In the genomic region with DNA sequence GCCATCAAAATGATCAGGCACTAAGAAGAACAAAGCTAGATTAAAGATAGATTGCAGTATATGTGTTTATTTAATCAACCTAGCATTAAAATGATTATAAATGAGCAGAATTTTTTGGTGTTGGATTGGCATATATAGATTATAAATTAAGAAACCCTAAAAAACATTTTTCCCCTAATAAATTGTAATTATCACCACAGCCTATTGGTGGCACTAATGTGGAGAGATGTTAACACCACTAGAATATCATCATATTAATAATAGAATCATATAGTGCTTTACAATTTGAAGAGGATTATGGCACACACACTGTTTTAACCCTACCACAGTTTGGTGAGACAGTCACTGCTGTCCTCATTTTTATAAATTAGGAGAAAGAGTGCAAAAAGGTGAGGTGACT, we compare ENCODE assay signal across 20 cellular contexts.
DNase-seq lines count a peak whose midpoint lies in the region; ATAC-seq and TF ChIP-seq lines count a peak whose summit lies in the region.
"Had no signal": no experiment of that assay in that cellular context is flagged by ENCODE, and none has a peak within 500 bp of the region (broad histone marks: within the 10 kb centered on the region; RNA-seq: fewer than 3 reads in every experiment).

No MANE protein-coding gene starts in this region.

- H2BK5ac ChIP-seq in neuronal stem cell (ENCODE audit: low read length) = no peak overlapping the region

- no peaks in the 10 kb centered on the region for H3K27me3 Mint-ChIP-seq in activated T-helper 2 cell treated with anti-CD3 and anti-CD28 coated beads, Interferon-gamma antibody, Interleukin-2, Interleukin-4, amounts not matched to agents 10 μg/mL and 5 μg/mL and 100 μg/mL, durations not matched to agents 14 hours and 24 hours and 36 hours (ENCODE audit: low read depth)
- H3K27me3 Mint-ChIP-seq: naive B cell had no signal

- no peak overlapping the region for H3K4me2 ChIP-seq in DOHH2 (ENCODE audit: low read length)
- H3K4me2 ChIP-seq in neuronal stem cell (ENCODE audit: insufficient read depth, low read length, poor library complexity, severe bottlenecking) = no peak overlapping the region
- H3K4me2 ChIP-seq: PC-9 had no signal

- H3K18ac ChIP-seq in neuronal stem cell (ENCODE audit: low read length) = no peak overlapping the region

- H2BK120ac ChIP-seq in neuronal stem cell (ENCODE audit: low read depth, low read length) = no peak overlapping the region

- H4K91ac ChIP-seq in neuronal stem cell (ENCODE audit: low read depth, low read length, poor library complexity) = no peak overlapping the region

- H3K9me2 ChIP-seq in DOHH2 (replicated peaks; ENCODE audit: control insufficient read depth, low read length) = no peaks in the 10 kb centered on the region

- intact Hi-C loops in lower lobe of right lung (cut with DNase I) = no loop called here
- intact Hi-C loops in activated T-helper 2 cell treated with anti-CD3 and anti-CD28 coated beads, Interferon-gamma antibody, Interleukin-2, Interleukin-4, amounts not matched to agents 10 μg/mL and 5 μg/mL and 100 μg/mL, durations not matched to agents 14 hours and 24 hours and 36 hours (cut with micrococcal nuclease) = no loop called here

- H3K27me3 ChIP-seq in DOHH2 (ENCODE audit: control insufficient read depth, low read length) (no peaks in the 10 kb centered on the region), HL-60 (ENCODE audit: insufficient read depth, poor library complexity, severe bottlenecking) (peaks cover 2% of the 10 kb centered on the region), adipocyte (replicated peaks; ENCODE audit: control insufficient read depth, insufficient read depth, low read length) (no peaks in the 10 kb centered on the region), lower lobe of right lung (ENCODE audit: low read depth) (no peaks in the 10 kb centered on the region), neuronal stem cell (ENCODE audit: control insufficient read depth in 3 of 3, insufficient read depth in 3 of 3, low read depth in 1 of 3, low read length in 3 of 3) (no peaks in the 10 kb centered on the region)
- H3K27me3 ChIP-seq: ascending aorta, suprapubic skin had no signal

- H3K23ac ChIP-seq in neuronal stem cell (ENCODE audit: low read depth, low read length, poor library complexity) = no peak overlapping the region

- no peaks in the 10 kb centered on the region for H3K79me2 ChIP-seq in DOHH2 (ENCODE audit: control insufficient read depth, low read length)

- TF ChIP-seq CTCF in DOHH2 (IDR thresholded peaks at IDR 0.05; ENCODE audit: low read depth, low read length, poor library complexity, severe bottlenecking) (peak; percentile 37), HL-60 (IDR thresholded peaks at IDR 0.05; ENCODE audit: insufficient read depth, low read length) (peak; percentile 0), lower lobe of right lung (IDR thresholded peaks at IDR 0.05) (peak; percentile 10)

- H3K4me3 Mint-ChIP-seq in activated T-helper 2 cell treated with anti-CD3 and anti-CD28 coated beads, Interferon-gamma antibody, Interleukin-2, Interleukin-4, amounts not matched to agents 10 μg/mL and 5 μg/mL and 100 μg/mL, durations not matched to agents 14 hours and 24 hours and 36 hours (ENCODE audit: low read depth) = no peak overlapping the region
- H3K4me3 Mint-ChIP-seq: naive B cell had no signal

- H3K9ac ChIP-seq in adipocyte (ENCODE audit: low read length) = peak overlapping the region; percentile 35
- no peak overlapping the region for H3K9ac ChIP-seq in neuronal stem cell (ENCODE audit: low read depth, low read length, poor library complexity)

- no peak overlapping the region for H3K4ac ChIP-seq in neuronal stem cell (ENCODE audit: low read length)

- H3K27ac Mint-ChIP-seq in activated T-helper 2 cell treated with anti-CD3 and anti-CD28 coated beads, Interferon-gamma antibody, Interleukin-2, Interleukin-4, amounts not matched to agents 10 μg/mL and 5 μg/mL and 100 μg/mL, durations not matched to agents 14 hours and 24 hours and 36 hours = no peak overlapping the region
- H3K27ac Mint-ChIP-seq: naive B cell had no signal

- no peaks in the 10 kb centered on the region for H3K36me3 Mint-ChIP-seq in activated T-helper 2 cell treated with anti-CD3 and anti-CD28 coated beads, Interferon-gamma antibody, Interleukin-2, Interleukin-4, amounts not matched to agents 10 μg/mL and 5 μg/mL and 100 μg/mL, durations not matched to agents 14 hours and 24 hours and 36 hours (ENCODE audit: low read depth)
- H3K36me3 Mint-ChIP-seq: naive B cell had no signal

- H3K27ac ChIP-seq in DOHH2 (ENCODE audit: low read depth, low read length) (no peak overlapping the region), HL-60 (replicated peaks) (no peak overlapping the region), lower lobe of right lung (no peak overlapping the region), neuronal stem cell (replicated peaks; ENCODE audit: low read length) (no peak overlapping the region)
- H3K27ac ChIP-seq: ascending aorta, coronary artery, PC-9, SK-N-MC, skin epidermis, suprapubic skin had no signal

- H2AK5ac ChIP-seq in neuronal stem cell (ENCODE audit: low read depth, low read length) = no peak overlapping the region

- H3K14ac ChIP-seq in neuronal stem cell (ENCODE audit: low read length) = no peak overlapping the region

- H3K4me1 ChIP-seq in DOHH2 (ENCODE audit: control insufficient read depth, low read length) (no peaks in the 10 kb centered on the region), adipocyte (ENCODE audit: control insufficient read depth, insufficient read depth, low read length) (peaks cover 52% of the 10 kb centered on the region), lower lobe of right lung (no peaks in the 10 kb centered on the region), neuronal stem cell (ENCODE audit: control insufficient read depth in 2 of 2, insufficient read depth in 1 of 2, low read depth in 1 of 2, low read length in 2 of 2) (no peaks in the 10 kb centered on the region)
- H3K4me1 ChIP-seq: suprapubic skin had no signal

- no peaks in the 10 kb centered on the region for H3F3A ChIP-seq in DOHH2 (ENCODE audit: control insufficient read depth, insufficient read depth)

- H2AFZ ChIP-seq in neuronal stem cell (ENCODE audit: low read length) = no peak overlapping the region
- H2AFZ ChIP-seq: PC-9 had no signal

- no peak overlapping the region for H2BK15ac ChIP-seq in neuronal stem cell (ENCODE audit: low read length)

- no peaks in the 10 kb centered on the region for H3K36me3 ChIP-seq in DOHH2 (ENCODE audit: control insufficient read depth, low read length)
- no peaks in the 10 kb centered on the region for H3K36me3 ChIP-seq in adipocyte (ENCODE audit: control insufficient read depth, insufficient read depth, low read length, severe bottlenecking)
- no peaks in the 10 kb centered on the region for H3K36me3 ChIP-seq in lower lobe of right lung
- no peaks in the 10 kb centered on the region for H3K36me3 ChIP-seq in neuronal stem cell (replicated peaks in 1 of 2; ENCODE audit: control insufficient read depth in 2 of 2, insufficient read depth in 2 of 2, low read length in 2 of 2)
- H3K36me3 ChIP-seq: ascending aorta, suprapubic skin had no signal

- H4K8ac ChIP-seq in neuronal stem cell (ENCODE audit: low read depth, low read length) = no peak overlapping the region

- H3K4me1 Mint-ChIP-seq in activated T-helper 2 cell treated with anti-CD3 and anti-CD28 coated beads, Interferon-gamma antibody, Interleukin-2, Interleukin-4, amounts not matched to agents 10 μg/mL and 5 μg/mL and 100 μg/mL, durations not matched to agents 14 hours and 24 hours and 36 hours (ENCODE audit: low read depth) = no peaks in the 10 kb centered on the region
- H3K4me1 Mint-ChIP-seq: naive B cell had no signal

- H2BK12ac ChIP-seq in neuronal stem cell (ENCODE audit: low read length) = no peak overlapping the region

- no peaks in the 10 kb centered on the region for H3K9me3 Mint-ChIP-seq in activated T-helper 2 cell treated with anti-CD3 and anti-CD28 coated beads, Interferon-gamma antibody, Interleukin-2, Interleukin-4, amounts not matched to agents 10 μg/mL and 5 μg/mL and 100 μg/mL, durations not matched to agents 14 hours and 24 hours and 36 hours

- H3K9me3 ChIP-seq in DOHH2 (ENCODE audit: control insufficient read depth, insufficient read depth, low read length) (no peaks in the 10 kb centered on the region), adipocyte (ENCODE audit: control insufficient read depth, low read length) (peaks cover 5% of the 10 kb centered on the region), lower lobe of right lung (no peaks in the 10 kb centered on the region), neuronal stem cell (replicated peaks in 1 of 2; ENCODE audit: control insufficient read depth in 2 of 2, insufficient read depth in 1 of 2, low read depth in 1 of 2, low read length in 2 of 2) (no peaks in the 10 kb centered on the region)
- H3K9me3 ChIP-seq: ascending aorta, suprapubic skin had no signal

- no peaks in the 10 kb centered on the region for H3K79me1 ChIP-seq in neuronal stem cell (ENCODE audit: low read depth, low read length)

- ATAC-seq in lower lobe of right lung = no peak

- no peaks in the 10 kb centered on the region for H4K20me1 ChIP-seq in DOHH2 (ENCODE audit: control insufficient read depth, insufficient read depth, low read depth, low read length)

- DNase-seq in HL-60 (ENCODE audit: low read depth in 1 of 2, low spot score in 1 of 2) (no peak), adipocyte (ENCODE audit: low read depth) (no peak), lower lobe of right lung (no peak), neuronal stem cell (ENCODE audit: low spot score) (no peak), putamen (ENCODE audit: low spot score) (no peak)
- no peak for DNase-seq in activated T-helper 2 cell treated with anti-CD3 and anti-CD28 coated beads, Interferon-gamma antibody, Interleukin-2, Interleukin-4, amounts not matched to agents 10 μg/mL and 5 μg/mL and 100 μg/mL, durations not matched to agents 14 hours and 24 hours and 36 hours (ENCODE audit: low spot score)
- DNase-seq: activated CD4-positive, alpha-beta T cell treated with anti-CD3 and anti-CD28 coated beads for 4 hours; activated naive CD4-positive, alpha-beta T cell; DMS153; naive B cell; NCI-H2081 treated with DMSO at 0.1 percent for 48 hours; NCI-H526 treated with DMSO at 0.1 percent for 48 hours; PC-9 had no signal

- no peak overlapping the region for H3K4me3 ChIP-seq in DOHH2 (ENCODE audit: low read length)
- H3K4me3 ChIP-seq in HL-60 (replicated peaks; ENCODE audit: insufficient read depth, low read length) = no peak overlapping the region
- no peak overlapping the region for H3K4me3 ChIP-seq in adipocyte (ENCODE audit: low read length)
- H3K4me3 ChIP-seq in lower lobe of right lung = no peak overlapping the region
- H3K4me3 ChIP-seq in neuronal stem cell (ENCODE audit: low read length in 2 of 2) = no peak overlapping the region
- H3K4me3 ChIP-seq: ascending aorta, coronary artery, lung, PC-9, SK-N-MC, skin epidermis, suprapubic skin had no signal
